8 cellular contexts compared by ENCODE assay signal in the genomic region with DNA sequence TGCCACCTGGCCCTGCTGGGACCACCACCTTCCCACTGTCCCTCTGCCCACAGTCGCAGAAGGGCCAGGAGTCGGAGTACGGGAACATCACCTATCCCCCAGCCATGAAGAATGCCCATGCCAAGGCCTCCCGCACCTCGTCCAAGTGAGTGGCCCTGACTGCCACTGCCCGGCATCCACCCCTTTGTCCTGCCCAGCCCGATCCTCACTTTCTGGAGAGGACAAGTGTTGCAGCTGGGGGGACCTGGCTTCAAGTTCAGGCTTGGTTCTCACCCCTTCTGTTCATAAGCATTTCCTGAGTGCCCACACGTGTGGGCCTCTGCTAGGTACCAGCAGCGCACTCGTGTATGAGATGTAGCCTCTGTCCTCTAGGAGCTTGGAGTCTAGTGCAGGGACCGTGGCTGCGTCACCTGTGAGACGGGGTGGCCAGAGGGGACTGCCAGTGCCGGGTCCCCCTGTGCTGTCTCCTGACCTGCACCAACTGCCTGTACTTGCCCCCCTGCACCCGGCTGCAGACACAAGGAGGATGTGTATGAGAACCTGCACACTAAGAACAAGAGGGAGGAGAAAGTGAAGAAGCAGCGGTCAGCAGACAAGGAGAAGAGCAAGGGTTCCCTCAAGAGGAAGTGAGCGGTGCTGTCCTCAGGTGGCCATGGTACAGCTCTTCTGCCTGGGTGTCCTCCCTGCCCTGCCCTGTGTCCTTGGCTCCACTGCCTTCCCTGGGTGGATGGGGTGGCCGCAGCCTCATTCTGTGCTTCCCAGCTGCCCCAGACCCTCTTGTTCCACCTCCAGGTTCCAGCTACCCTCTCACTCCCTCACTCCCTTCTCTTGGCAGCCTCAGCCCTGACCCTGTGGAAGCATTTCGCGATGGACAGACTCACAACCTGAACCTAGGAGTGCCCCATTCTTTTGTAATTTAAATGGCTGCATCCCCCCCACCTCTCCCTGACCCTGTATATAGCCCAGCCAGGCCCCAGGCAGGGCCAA. TPM values are rescaled to one million over a fixed set of nuclear protein-coding genes. Genes with fewer than 3 reads are reported as not detected.
DNase-seq lines count a peak whose midpoint lies in the region; ATAC-seq and TF ChIP-seq lines count a peak whose summit lies in the region.

No MANE protein-coding gene starts in this region.

- H4K20me1 ChIP-seq in GM23338 (replicated peaks; ENCODE audit: insufficient read depth): no peaks in the 10 kb centered on the region; the same call in 1 of the 2 replicates

- H3K27ac Mint-ChIP-seq in GM23338 (peak overlapping the region; percentile 98), T-helper 17 cell (peak overlapping the region; percentile 98)

- no peaks in the 10 kb centered on the region for H3K27me3 ChIP-seq in GM23338 (ENCODE audit: insufficient read depth)
- H3K27me3 ChIP-seq in spleen (replicated peaks in 1 of 7): no peaks in the 10 kb centered on the region

- H3K4me3 Mint-ChIP-seq in GM23338 (peak overlapping the region; percentile 86; the same call in 2 of the 3 replicates), T-helper 17 cell (peak overlapping the region; percentile 91)

- DNase-seq in CD1c-positive myeloid dendritic cell (ENCODE audit: extremely low spot score) (peak; percentile 65), GM23338 (ENCODE audit: low spot score) (no peak), T-helper 17 cell (no peak), fibroblast of mammary gland (ENCODE audit: low read depth) (peak; percentile 44), spleen (peak; percentile 85), A172 (ENCODE audit: low spot score) (no peak), NCI-H748 (lab: John Stamatoyannopoulos, UW; ENCODE audit: unreplicated experiment) (no peak)

- peak overlapping the region; percentile 95; the same call in 1 of the 2 replicates for H3K4me3 ChIP-seq in GM23338
- no peak overlapping the region for H3K4me3 ChIP-seq in fibroblast of mammary gland (ENCODE audit: control insufficient read depth, low read depth, low read length)
- peak overlapping the region in 3 of 8 donors; percentile 17 to 97 (median 30) for H3K4me3 ChIP-seq in spleen

- TF ChIP-seq CTCF in GM23338 (conservative IDR thresholded peaks at IDR 0.05; ENCODE audit: low read depth in 2 of 2) (peak in 1 of 2 experiments; percentile 57; a peak in 2 of 4 replicates), fibroblast of mammary gland (conservative IDR thresholded peaks at IDR 0.05; ENCODE audit: control insufficient read depth, insufficient read depth, low read depth, low read length) (peak; percentile 16), spleen (IDR thresholded peaks at IDR 0.05 in 8 of 11, conservative IDR thresholded peaks at IDR 0.05 in 3 of 11) (peak in 6 of 11 experiments; percentile 12 to 55 (median 28))

- H3K27me3 Mint-ChIP-seq in GM23338 (ENCODE audit: insufficient read depth, low read depth, poor library complexity) (peaks cover 23% of the 10 kb centered on the region), T-helper 17 cell (no peaks in the 10 kb centered on the region)

- H3K36me3 Mint-ChIP-seq in GM23338 (ENCODE audit: low read depth) (peaks cover 17% of the 10 kb centered on the region), T-helper 17 cell (ENCODE audit: low read depth) (peaks cover 11% of the 10 kb centered on the region)

- peak overlapping the region; percentile 98 for H3K4me2 ChIP-seq in GM23338

- no peak overlapping the region for H2AFZ ChIP-seq in GM23338

- intact Hi-C loops in spleen (cut with DNase I; ENCODE audit: low total_unique reads): loop anchor here (10.0 kb wide), 1 partner anchor 96 kb away; a partner anchor contains a TSS

- peaks cover 17% of the 10 kb centered on the region for H3K79me2 ChIP-seq in GM23338 (replicated peaks; ENCODE audit: insufficient read depth)

- H3K9me2 ChIP-seq in GM23338 (ENCODE audit: insufficient read depth): no peaks in the 10 kb centered on the region

- peak overlapping the region; percentile 91 for H3K27ac ChIP-seq in GM23338 (ENCODE audit: low read depth)
- peak overlapping the region; percentile 80 to 99 (median 96) for H3K27ac ChIP-seq in spleen

- TF ChIP-seq POLR2A in spleen (IDR thresholded peaks at IDR 0.05): no peak

- H3K9me3 ChIP-seq in T-helper 17 cell (ENCODE audit: control insufficient read depth, low read length, poor library complexity, severe bottlenecking): no peaks in the 10 kb centered on the region
- H3K9me3 ChIP-seq in spleen: no peaks in the 10 kb centered on the region

- peaks cover 38% of the 10 kb centered on the region for H3K4me1 ChIP-seq in GM23338 (ENCODE audit: insufficient read depth)
- H3K4me1 ChIP-seq in spleen: peaks cover 74 to 100% (median 91%) of the 10 kb centered on the region in 6 donors

- H3K36me3 ChIP-seq in GM23338 (ENCODE audit: insufficient read depth) (peaks cover 4% of the 10 kb centered on the region), spleen (peaks cover 0 to 68% (median 51%) of the 10 kb centered on the region in 6 donors)

- WGBS in spleen, 5 donors: 59 to 73% (median 69%) methylated on average over 18 to 20 of the region's 20 CpGs

- peaks cover 27% of the 10 kb centered on the region for H3F3A ChIP-seq in GM23338 (replicated peaks; ENCODE audit: low read depth)

- H3K9me3 Mint-ChIP-seq in GM23338: no peaks in the 10 kb centered on the region

- ATAC-seq in GM23338 (peak; percentile 0; the same call in 2 of the 3 replicates), T-helper 17 cell (no peak), HG03439 (IDR thresholded peaks at IDR 0.05; ENCODE audit: unreplicated experiment) (no peak)

- H3K4me1 Mint-ChIP-seq in GM23338: peaks cover 43% of the 10 kb centered on the region
- H3K4me1 Mint-ChIP-seq in T-helper 17 cell: peaks cover 63% of the 10 kb centered on the region

TF ChIP-seq in GM23338, 12 proteins besides CTCF, POLR2A, EP300 and RAD21 (continues in another document):
- TF ChIP-seq, protein P1, sequence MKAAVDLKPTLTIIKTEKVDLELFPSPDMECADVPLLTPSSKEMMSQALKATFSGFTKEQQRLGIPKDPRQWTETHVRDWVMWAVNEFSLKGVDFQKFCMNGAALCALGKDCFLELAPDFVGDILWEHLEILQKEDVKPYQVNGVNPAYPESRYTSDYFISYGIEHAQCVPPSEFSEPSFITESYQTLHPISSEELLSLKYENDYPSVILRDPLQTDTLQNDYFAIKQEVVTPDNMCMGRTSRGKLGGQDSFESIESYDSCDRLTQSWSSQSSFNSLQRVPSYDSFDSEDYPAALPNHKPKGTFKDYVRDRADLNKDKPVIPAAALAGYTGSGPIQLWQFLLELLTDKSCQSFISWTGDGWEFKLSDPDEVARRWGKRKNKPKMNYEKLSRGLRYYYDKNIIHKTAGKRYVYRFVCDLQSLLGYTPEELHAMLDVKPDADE (IDR thresholded peaks at IDR 0.05): no peak
- no peak for TF ChIP-seq NANOG (IDR thresholded peaks at IDR 0.05; ENCODE audit: borderline replicate concordance)

RNA-seq across cellular contexts. Expression of a gene that starts 9.4 kb away (rescaled TPM):
- total RNA-seq in GM23338 (2014; rRNA removed; shearing (Covaris generic)): 24.7 and 25.3 TPM in 2 replicates
- polyA plus RNA-seq in GM23338 (2016; fragmentation: Nextera tagmentation; extraction: Ambion mirVana): 35.4 and 40.6 TPM in 2 replicates
- 100 to 1,000 TPM; 115 to 177 TPM for total RNA-seq in T-helper 17 cell
- 100 to 1,000 TPM; 314 to 431 (median 423) TPM for total RNA-seq in spleen
- polyA plus RNA-seq in spleen: 100 to 1,000 TPM; 398 to 713 (median 604) TPM
- 0.31 and 0.48 TPM in 2 replicates for total RNA-seq in A172 (2014; rRNA removed; shearing (Covaris generic))

RNA-seq across cellular contexts. Expression of a gene that starts 9.9 kb away (rescaled TPM):
- total RNA-seq in GM23338 (2014; rRNA removed; shearing (Covaris generic)): 378 and 416 TPM in 2 replicates
- polyA plus RNA-seq in GM23338 (2016; fragmentation: Nextera tagmentation; extraction: Ambion mirVana): 224 and 238 TPM in 2 replicates
- total RNA-seq in T-helper 17 cell: 100 to 1,000 TPM; 145 to 150 TPM
- 100 to 1,000 TPM; 127 to 143 (median 133) TPM for total RNA-seq in spleen
- polyA plus RNA-seq in spleen: 100 to 1,000 TPM; 166 to 199 (median 177) TPM
- 172 and 183 TPM in 2 replicates for total RNA-seq in A172 (2014; rRNA removed; shearing (Covaris generic))

RNA-seq across cellular contexts. Expression of a gene that starts 10.1 kb away (rescaled TPM):
- total RNA-seq in GM23338 (2014; rRNA removed; shearing (Covaris generic)): 66.7 and 71.7 TPM in 2 replicates
- polyA plus RNA-seq in GM23338 (2016; fragmentation: Nextera tagmentation; extraction: Ambion mirVana) (157 and 160 TPM in 2 replicates), spleen (10 to 100 TPM; 23.6 to 38.3 (median 37.1) TPM)
- total RNA-seq in T-helper 17 cell (10 to 100 TPM; 36.2 to 36.9 TPM), spleen (10 to 100 TPM; 19.9 to 56.3 (median 44.0) TPM)
- total RNA-seq in A172 (2014; rRNA removed; shearing (Covaris generic)): 42.6 and 50.5 TPM in 2 replicates

RNA-seq across cellular contexts. Expression of a gene that starts 16.8 kb away (rescaled TPM):
- total RNA-seq in GM23338 (2014; rRNA removed; shearing (Covaris generic)): 186 and 204 TPM in 2 replicates
- polyA plus RNA-seq in GM23338 (2016; fragmentation: Nextera tagmentation; extraction: Ambion mirVana) (262 and 285 TPM in 2 replicates), spleen (100 to 1,000 TPM; 181 to 323 (median 242) TPM)
- total RNA-seq in T-helper 17 cell (100 to 1,000 TPM; 192 to 226 TPM), spleen (100 to 1,000 TPM in 6 of 7 donors, 10 to 100 TPM in 1; 79.2 to 364 (median 116) TPM)
- 1.8 TPM in 1 of 2 replicates, not detected in the other for total RNA-seq in A172 (2014; rRNA removed; shearing (Covaris generic))

RNA-seq across cellular contexts. Expression of a gene that starts 17.0 kb away (rescaled TPM):
- not detected in 2 replicates for total RNA-seq in GM23338 (2014; rRNA removed; shearing (Covaris generic))
- polyA plus RNA-seq in GM23338 (2016; fragmentation: Nextera tagmentation; extraction: Ambion mirVana) (not detected in 2 replicates), spleen (not detected)
- total RNA-seq in T-helper 17 cell (not detected), spleen (not detected)
- not detected in 2 replicates for total RNA-seq in A172 (2014; rRNA removed; shearing (Covaris generic))

Comparison
In these comparisons a context has a peak if more than half of its experiments do, and no peak if none do; other contexts are left out.
1. DNase-seq: peak in CD1c-positive myeloid dendritic cell (single experiment), fibroblast of mammary gland (single experiment) and spleen (single experiment); none in GM23338 (single experiment), T-helper 17 cell (0 of 3), A172 (single experiment) and NCI-H748 (single experiment).
2. RNA of a gene that starts 9.4 kb away (total RNA-seq): 314 to 431 TPM in spleen, 115 to 177 TPM in T-helper 17 cell and 24.7 to 25.3 TPM in GM23338; 0.31 to 0.48 TPM in A172; every median in the first group is over 10 times any median in the second.